Comparison of ENCODE assay signal across 16 cellular contexts in the genomic region with DNA sequence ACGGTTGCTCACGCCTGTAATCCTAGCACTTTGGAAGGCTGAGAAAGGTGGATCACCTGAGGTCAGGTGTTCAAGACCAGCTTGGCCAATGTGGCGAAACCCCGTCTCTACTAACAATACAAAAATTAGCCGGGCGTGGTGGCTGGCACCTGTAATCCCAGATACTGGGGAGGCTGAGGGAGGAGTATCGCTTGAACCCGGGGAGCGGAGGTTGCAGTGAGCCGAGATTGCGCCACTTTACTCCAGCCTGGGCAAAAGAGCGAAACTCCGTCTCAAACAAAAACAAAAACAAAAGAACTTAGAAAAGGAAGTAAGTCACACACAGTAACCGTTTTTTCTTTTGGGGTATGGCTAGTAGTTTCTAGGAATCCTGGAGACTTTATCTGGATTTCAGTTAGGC. TPM values are rescaled to one million over a fixed set of nuclear protein-coding genes. Genes with fewer than 3 reads are reported as not detected.
DNase-seq lines count a peak whose midpoint lies in the region; TF ChIP-seq lines count a peak whose summit lies in the region.
"Had no signal": no experiment of that assay in that cellular context is flagged by ENCODE, and none has a peak within 500 bp of the region (broad histone marks: within the 10 kb centered on the region; RNA-seq: fewer than 3 reads in every experiment).

No MANE protein-coding gene starts in this region.

- H3F3A ChIP-seq in OCI-LY1 (ENCODE audit: insufficient read depth, low read length), result no peaks in the 10 kb centered on the region

- TF ChIP-seq CTCF in OCI-LY1 (IDR thresholded peaks at IDR 0.05; ENCODE audit: low read length), result no peak
- TF ChIP-seq CTCF in chondrocyte (IDR thresholded peaks at IDR 0.05), result no peak
- TF ChIP-seq CTCF in parathyroid adenoma (IDR thresholded peaks at IDR 0.05), result no peak

- peaks cover 17% of the 10 kb centered on the region for H3K4me1 Mint-ChIP-seq in T-helper 2 cell treated with Interferon-gamma antibody and Interleukin-4, amounts not matched to agents 5 μg/mL and 100 μg/mL, for 36 hours (ENCODE audit: low read depth)
- H3K4me1 Mint-ChIP-seq in chondrocyte (ENCODE audit: low read depth), result peaks cover 25% of the 10 kb centered on the region

- H3K36me3 ChIP-seq in OCI-LY1 (ENCODE audit: insufficient read depth, low read length) (no peaks in the 10 kb centered on the region), parathyroid adenoma (ENCODE audit: control insufficient read depth, insufficient read depth, low read length) (no peaks in the 10 kb centered on the region)
- H3K36me3 ChIP-seq: heart left ventricle had no signal

- no peak for DNase-seq in T-helper 2 cell treated with Interferon-gamma antibody and Interleukin-4, amounts not matched to agents 5 μg/mL and 100 μg/mL, for 36 hours (ENCODE audit: low spot score)
- DNase-seq in T-helper 2 cell (no peak), chondrocyte (ENCODE audit: low spot score) (no peak), AG08396 (ENCODE audit: low spot score) (no peak), putamen (ENCODE audit: low spot score) (no peak), RPMI8226 (no peak)
- DNase-seq: ACHN, heart left ventricle, OCI-M1 had no signal

- peak overlapping the region; percentile 87; the same call in 1 of the 2 replicates for H3K4me2 ChIP-seq in OCI-LY1 (ENCODE audit: low read length)
- H3K4me2 ChIP-seq in parathyroid adenoma (ENCODE audit: low read length), result no peak overlapping the region

- H3K9me2 ChIP-seq in OCI-LY1 (ENCODE audit: low read depth, low read length), result no peaks in the 10 kb centered on the region

- H3K27ac ChIP-seq in OCI-LY1 (ENCODE audit: low read depth, low read length, poor library complexity, severe bottlenecking) (no peak overlapping the region), parathyroid adenoma (no peak overlapping the region)

- no peaks in the 10 kb centered on the region for H3K36me3 Mint-ChIP-seq in T-helper 2 cell treated with Interferon-gamma antibody and Interleukin-4, amounts not matched to agents 5 μg/mL and 100 μg/mL, for 36 hours (ENCODE audit: low read depth)
- H3K36me3 Mint-ChIP-seq in chondrocyte (ENCODE audit: low read depth), result no peaks in the 10 kb centered on the region

- H3K9me3 ChIP-seq in OCI-LY1 (ENCODE audit: low read length) (no peaks in the 10 kb centered on the region), parathyroid adenoma (ENCODE audit: control insufficient read depth, low read length) (no peaks in the 10 kb centered on the region)
- H3K9me3 ChIP-seq: heart left ventricle had no signal

- H4K20me1 ChIP-seq in OCI-LY1 (ENCODE audit: insufficient read depth, low read length), result no peaks in the 10 kb centered on the region

- H3K79me2 ChIP-seq in OCI-LY1 (ENCODE audit: insufficient read depth, low read length) (peaks cover 24% of the 10 kb centered on the region), parathyroid adenoma (no peaks in the 10 kb centered on the region)

- H2AFZ ChIP-seq in OCI-LY1 (ENCODE audit: low read length), result no peak overlapping the region
- peak overlapping the region; percentile 98 for H2AFZ ChIP-seq in parathyroid adenoma

- H3K4me1 ChIP-seq in OCI-LY1 (ENCODE audit: insufficient read depth, low read length, severe bottlenecking) (peaks cover 19% of the 10 kb centered on the region), parathyroid adenoma (no peaks in the 10 kb centered on the region)

- H3K4me3 ChIP-seq in OCI-LY1 (ENCODE audit: low read depth, low read length, poor library complexity, severe bottlenecking) (no peak overlapping the region), parathyroid adenoma (ENCODE audit: low read depth, low read length) (no peak overlapping the region)

- H3K27me3 Mint-ChIP-seq in T-helper 2 cell treated with Interferon-gamma antibody and Interleukin-4, amounts not matched to agents 5 μg/mL and 100 μg/mL, for 36 hours (ENCODE audit: low read depth), result peaks cover 26% of the 10 kb centered on the region
- no peaks in the 10 kb centered on the region for H3K27me3 Mint-ChIP-seq in chondrocyte (ENCODE audit: low read depth)

- peak overlapping the region; percentile 89 for H3K4me3 Mint-ChIP-seq in T-helper 2 cell treated with Interferon-gamma antibody and Interleukin-4, amounts not matched to agents 5 μg/mL and 100 μg/mL, for 36 hours
- H3K4me3 Mint-ChIP-seq in chondrocyte (ENCODE audit: unreplicated experiment), result peak overlapping the region; percentile 83

- no peak overlapping the region for H3K27ac Mint-ChIP-seq in T-helper 2 cell treated with Interferon-gamma antibody and Interleukin-4, amounts not matched to agents 5 μg/mL and 100 μg/mL, for 36 hours
- no peak overlapping the region for H3K27ac Mint-ChIP-seq in chondrocyte (ENCODE audit: unreplicated experiment)

- 0 out of 2 replicates have a peak, but pooled peaks cover 4% of the 10 kb centered on the region for H3K27me3 ChIP-seq in OCI-LY1 (ENCODE audit: insufficient read depth, low read length)
- no peaks in the 10 kb centered on the region for H3K27me3 ChIP-seq in parathyroid adenoma (ENCODE audit: control insufficient read depth, insufficient read depth, low read length)
- H3K27me3 ChIP-seq: heart left ventricle had no signal

- no peak overlapping the region; the same call in 1 of the 2 replicates for H3K9ac ChIP-seq in OCI-LY1 (ENCODE audit: low read length)
- no peak overlapping the region for H3K9ac ChIP-seq in parathyroid adenoma

- H3K9me3 Mint-ChIP-seq in T-helper 2 cell treated with Interferon-gamma antibody and Interleukin-4, amounts not matched to agents 5 μg/mL and 100 μg/mL, for 36 hours, result no peaks in the 10 kb centered on the region
- H3K9me3 Mint-ChIP-seq in chondrocyte (ENCODE audit: low read depth), result no peaks in the 10 kb centered on the region

RNA-seq across cellular contexts. Expression of a gene that starts 1.7 kb away (rescaled TPM):
- 12.5 to 14.5 TPM (median 14.3 TPM) in 3 replicates for total RNA-seq in chondrocyte

RNA-seq across cellular contexts. Expression of a gene that starts 50.3 kb away (rescaled TPM):
- not detected in 3 replicates for total RNA-seq in chondrocyte
- total RNA-seq: bronchial epithelial cell, Daoy, endothelial cell of umbilical vein, heart left ventricle, M059J, urinary bladder had no signal
